In genomic region chr11:10641314-10642206, GRCh38 we compare ENCODE assay signal across 9 cellular contexts. TPM values are rescaled to one million over a fixed set of nuclear protein-coding genes. Genes with fewer than 3 reads are reported as not detected.
A peak's percentile ranks its signal among the peaks of the same experiment; 100 is the strongest.
DNase-seq lines count a peak whose midpoint lies in the region; ATAC-seq and TF ChIP-seq lines count a peak whose summit lies in the region.
"Had no signal": no experiment of that assay in that cellular context is flagged by ENCODE, and none has a peak within 500 bp of the region (broad histone marks: within the 10 kb centered on the region; RNA-seq: fewer than 3 reads in every experiment).

No MANE protein-coding gene starts in this region.

- no peaks in the 10 kb centered on the region for H3K9me3 Mint-ChIP-seq in activated T-helper 1 cell treated with anti-CD3 and anti-CD28 coated beads, Interleukin-12 subunit alpha, Interleukin-12 subunit beta, Interleukin-2, Interleukin-4 antibody, amounts not matched to agents 30 ng/mL and 10 ng/mL and 1 ng/mL, durations not matched to agents 14 hours and 24 hours and 36 hours
- no peaks in the 10 kb centered on the region for H3K9me3 Mint-ChIP-seq in T-cell

- peak overlapping the region; percentile 30 to 90 (median 79) for H3K27ac ChIP-seq in spleen

- peak overlapping the region in 1 of 8 donors; percentile 16 for H3K4me3 ChIP-seq in spleen
- H3K4me3 ChIP-seq: pancreas had no signal

- CTCF ChIA-PET in T-cell (lab: Charles Lee) = no interaction called here

- POLR2A ChIA-PET in T-cell (lab: Charles Lee) = no interaction called here

- no peaks in the 10 kb centered on the region for H3K4me1 Mint-ChIP-seq in activated T-helper 1 cell treated with anti-CD3 and anti-CD28 coated beads, Interleukin-12 subunit alpha, Interleukin-12 subunit beta, Interleukin-2, Interleukin-4 antibody, amounts not matched to agents 30 ng/mL and 10 ng/mL and 1 ng/mL, durations not matched to agents 14 hours and 24 hours and 36 hours (ENCODE audit: low read depth)
- H3K4me1 Mint-ChIP-seq in T-cell = peaks cover 0 to 2% (median 0%) of the 10 kb centered on the region in 3 donors

- no peak overlapping the region for H3K4me3 Mint-ChIP-seq in activated T-helper 1 cell treated with anti-CD3 and anti-CD28 coated beads, Interleukin-12 subunit alpha, Interleukin-12 subunit beta, Interleukin-2, Interleukin-4 antibody, amounts not matched to agents 30 ng/mL and 10 ng/mL and 1 ng/mL, durations not matched to agents 14 hours and 24 hours and 36 hours
- no peak overlapping the region for H3K4me3 Mint-ChIP-seq in T-cell

- no peaks in the 10 kb centered on the region for H3K36me3 ChIP-seq in spleen
- H3K36me3 ChIP-seq: pancreas had no signal

- intact Hi-C loops in spleen (cut with DNase I; ENCODE audit: low total_unique reads) = loop anchor here (10.0 kb wide), 1 partner anchor 77 kb away; the partner anchor contains the start of gene LYVE1
- intact Hi-C loops in activated T-helper 1 cell treated with anti-CD3 and anti-CD28 coated beads, Interleukin-12 subunit alpha, Interleukin-12 subunit beta, Interleukin-2, Interleukin-4 antibody, amounts not matched to agents 30 ng/mL and 10 ng/mL and 1 ng/mL, durations not matched to agents 14 hours and 24 hours and 36 hours (cut with micrococcal nuclease) = no loop called here

- TF ChIP-seq CTCF in spleen (IDR thresholded peaks at IDR 0.05 in 8 of 11, conservative IDR thresholded peaks at IDR 0.05 in 3 of 11) = no peak

- H3K27me3 ChIP-seq in spleen (replicated peaks in 1 of 7) = no peaks in the 10 kb centered on the region
- H3K27me3 ChIP-seq: pancreas had no signal

- no peaks in the 10 kb centered on the region for H3K36me3 Mint-ChIP-seq in activated T-helper 1 cell treated with anti-CD3 and anti-CD28 coated beads, Interleukin-12 subunit alpha, Interleukin-12 subunit beta, Interleukin-2, Interleukin-4 antibody, amounts not matched to agents 30 ng/mL and 10 ng/mL and 1 ng/mL, durations not matched to agents 14 hours and 24 hours and 36 hours (ENCODE audit: low read depth)
- H3K36me3 Mint-ChIP-seq in T-cell = no peaks in the 10 kb centered on the region

- WGBS in spleen, 5 donors = 46 to 63% (median 55%) methylated on average over 9 of the region's 9 CpGs

- ATAC-seq in GM19025 (IDR thresholded peaks at IDR 0.05; ENCODE audit: low read depth, unreplicated experiment) (peak; percentile 78), HG02973 (IDR thresholded peaks at IDR 0.05; ENCODE audit: unreplicated experiment) (peak; percentile 84), T-cell (replicated peaks in 1 of 4) (no peak)

- DNase-seq in SIG-M5 treated with dmso at 0.1 percent for 504 hours (lab: John Stamatoyannopoulos, UW; ENCODE audit: unreplicated experiment) = peak; percentile 84
- DNase-seq in spleen = no peak
- DNase-seq in ureter (ENCODE audit: low spot score) = no peak
- no peak for DNase-seq in activated T-helper 1 cell treated with anti-CD3 and anti-CD28 coated beads, Interleukin-12 subunit alpha, Interleukin-12 subunit beta, Interleukin-2, Interleukin-4 antibody, amounts not matched to agents 30 ng/mL and 10 ng/mL and 1 ng/mL, durations not matched to agents 14 hours and 24 hours and 36 hours (ENCODE audit: low spot score)
- no peak for DNase-seq in T-cell
- no peak for DNase-seq in HUDEP-2 (lab: John Stamatoyannopoulos, UW; ENCODE audit: unreplicated experiment in 76 of 76)
- DNase-seq: pancreas had no signal

- no peaks in the 10 kb centered on the region for H3K9me3 ChIP-seq in spleen
- H3K9me3 ChIP-seq: pancreas had no signal

- TF ChIP-seq POLR2A in spleen (IDR thresholded peaks at IDR 0.05) = no peak

- peaks cover 5% of the 10 kb centered on the region for H3K27me3 Mint-ChIP-seq in activated T-helper 1 cell treated with anti-CD3 and anti-CD28 coated beads, Interleukin-12 subunit alpha, Interleukin-12 subunit beta, Interleukin-2, Interleukin-4 antibody, amounts not matched to agents 30 ng/mL and 10 ng/mL and 1 ng/mL, durations not matched to agents 14 hours and 24 hours and 36 hours (ENCODE audit: insufficient read depth)
- peaks cover 2 to 5% of the 10 kb centered on the region in 2 donors for H3K27me3 Mint-ChIP-seq in T-cell

- H3K27ac Mint-ChIP-seq in activated T-helper 1 cell treated with anti-CD3 and anti-CD28 coated beads, Interleukin-12 subunit alpha, Interleukin-12 subunit beta, Interleukin-2, Interleukin-4 antibody, amounts not matched to agents 30 ng/mL and 10 ng/mL and 1 ng/mL, durations not matched to agents 14 hours and 24 hours and 36 hours = no peak overlapping the region
- no peak overlapping the region for H3K27ac Mint-ChIP-seq in T-cell

- peaks cover 24 to 82% (median 57%) of the 10 kb centered on the region in 6 donors for H3K4me1 ChIP-seq in spleen
- H3K4me1 ChIP-seq: pancreas had no signal

RNA-seq across cellular contexts. Expression of gene IRAG1, which starts 52.0 kb away (rescaled TPM):
- total RNA-seq in spleen (10 to 100 TPM in 5 of 7 donors, 1 to 10 TPM in 2; 4.9 to 15.6 (median 12.2) TPM), ureter (75.5 TPM), T-cell (under 1 TPM in 2 of 5 donors, not detected in 3; 0.06 to 0.20 TPM)
- polyA plus RNA-seq in spleen = 1 to 10 TPM; 2.8 to 3.3 (median 3.1) TPM
- total RNA-seq in activated T-helper 1 cell treated with anti-CD3 and anti-CD28 coated beads, Interleukin-12 subunit alpha, Interleukin-12 subunit beta, Interleukin-2, Interleukin-4 antibody, amounts not matched to agents 30 ng/mL and 10 ng/mL and 1 ng/mL, durations not matched to agents 14 hours and 24 hours and 36 hours = not detected in 2 replicates

Comparison
In these comparisons a context has a peak if more than half of its experiments do, and no peak if none do; other contexts are left out.
1. ATAC-seq: peak in GM19025 (single experiment) and HG02973 (single experiment); none in T-cell (0 of 4).